Comparison of ENCODE assay signal across 1 cellular context in genomic region chr2:203759692-203760365, GRCh38.
TF ChIP-seq lines count a peak whose summit lies in the region.

No MANE protein-coding gene starts in this region.

TF ChIP-seq in HCT116, 20 proteins besides CTCF, POLR2A, EP300 and RAD21 (continued from another document):
- TF ChIP-seq MAX (IDR thresholded peaks at IDR 0.05) (peak; percentile 79), FOSL1 (IDR thresholded peaks at IDR 0.05; ENCODE audit: low read depth) (peak; percentile 70; the same call in 1 of the 2 replicates), TCF7L2 (IDR thresholded peaks at IDR 0.05; ENCODE audit: borderline replicate concordance, extremely low read depth, insufficient read depth, insufficient read length) (no peak), CEBPB (IDR thresholded peaks at IDR 0.05; ENCODE audit: low read depth) (no peak), EZH2 (IDR thresholded peaks at IDR 0.05) (no peak), POLR2AphosphoS5 (IDR thresholded peaks at IDR 0.05; ENCODE audit: low read depth, low read length) (no peak), ELF1 (IDR thresholded peaks at IDR 0.05; ENCODE audit: borderline replicate concordance, low read depth) (no peak), SRF (IDR thresholded peaks at IDR 0.05; ENCODE audit: low read depth) (no peak), ZNF274 (IDR thresholded peaks at IDR 0.05; ENCODE audit: low read depth, low read length) (no peak)
